In the genomic region with DNA sequence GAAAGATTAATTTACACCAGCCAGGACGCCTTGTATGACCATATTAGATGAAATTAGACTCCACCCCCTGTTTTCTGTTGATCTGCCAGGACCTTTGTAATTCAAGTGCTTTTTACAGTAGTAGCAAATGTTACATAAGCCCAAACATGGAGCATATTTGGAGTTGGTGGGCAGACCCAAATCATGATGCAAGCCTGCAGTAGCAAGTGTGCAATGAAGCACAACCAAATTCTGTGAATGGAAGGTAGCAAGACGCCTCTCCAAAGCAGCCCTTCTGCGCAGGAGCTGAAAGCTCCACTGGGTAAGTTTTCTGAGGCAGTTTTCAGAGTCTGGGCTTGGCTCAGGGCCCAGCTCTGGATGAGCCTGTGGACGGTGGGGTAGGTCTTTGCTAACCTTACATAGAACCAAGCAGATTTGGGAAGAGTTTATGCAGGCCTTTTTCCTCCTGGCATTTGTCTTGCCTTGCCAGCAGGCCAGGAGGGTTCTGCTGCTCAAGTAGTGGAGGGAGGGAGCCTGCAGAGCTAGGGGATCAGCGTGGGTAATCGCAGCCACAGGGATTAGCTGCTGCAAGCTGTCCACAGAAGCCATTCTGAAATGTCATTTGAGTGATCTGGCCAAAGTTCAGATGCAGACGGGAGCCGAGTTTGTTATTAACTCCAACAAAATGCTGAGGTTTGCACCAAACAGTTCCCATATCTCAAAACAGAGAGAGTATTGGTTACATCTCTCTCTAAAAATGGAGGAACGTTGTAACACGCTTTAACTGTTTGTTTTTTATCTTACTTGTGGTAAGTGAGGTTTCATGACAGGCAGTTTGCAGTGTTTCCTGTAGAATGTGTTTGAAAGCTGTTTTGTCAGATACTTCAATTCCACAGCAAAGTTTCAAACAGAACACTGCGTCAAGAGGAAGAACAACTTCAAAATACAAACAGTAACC, we compare ENCODE assay signal across 1 cellular context.
TF ChIP-seq lines count a peak whose summit lies in the region.

No MANE protein-coding gene starts in this region.

TF ChIP-seq in HepG2, 621 proteins besides CTCF, POLR2A, EP300 and RAD21 (continued from another document and continues in another):
- TF ChIP-seq, protein P1, sequence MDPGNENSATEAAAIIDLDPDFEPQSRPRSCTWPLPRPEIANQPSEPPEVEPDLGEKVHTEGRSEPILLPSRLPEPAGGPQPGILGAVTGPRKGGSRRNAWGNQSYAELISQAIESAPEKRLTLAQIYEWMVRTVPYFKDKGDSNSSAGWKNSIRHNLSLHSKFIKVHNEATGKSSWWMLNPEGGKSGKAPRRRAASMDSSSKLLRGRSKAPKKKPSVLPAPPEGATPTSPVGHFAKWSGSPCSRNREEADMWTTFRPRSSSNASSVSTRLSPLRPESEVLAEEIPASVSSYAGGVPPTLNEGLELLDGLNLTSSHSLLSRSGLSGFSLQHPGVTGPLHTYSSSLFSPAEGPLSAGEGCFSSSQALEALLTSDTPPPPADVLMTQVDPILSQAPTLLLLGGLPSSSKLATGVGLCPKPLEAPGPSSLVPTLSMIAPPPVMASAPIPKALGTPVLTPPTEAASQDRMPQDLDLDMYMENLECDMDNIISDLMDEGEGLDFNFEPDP (CRISPR knock-in tag; conservative IDR thresholded peaks at IDR 0.05), result no peak
- TF ChIP-seq ZNF773 (CRISPR knock-in tag; IDR thresholded peaks at IDR 0.05; ENCODE audit: borderline replicate concordance) (no peak), ZNF781 (CRISPR knock-in tag; IDR thresholded peaks at IDR 0.05; ENCODE audit: borderline replicate concordance, not compliant biosample characterization) (peak; percentile 53), ZNF350 (CRISPR knock-in tag; IDR thresholded peaks at IDR 0.05; ENCODE audit: borderline replicate concordance, low read depth) (peak; percentile 62; the same call in 1 of the 2 replicates), RBM39 (IDR thresholded peaks at IDR 0.05; ENCODE audit: low read depth, low read length, poor library complexity, severe bottlenecking) (no peak), MEIS1 (CRISPR knock-in tag; IDR thresholded peaks at IDR 0.05; ENCODE audit: borderline replicate concordance) (no peak), MBD4 (IDR thresholded peaks at IDR 0.05; ENCODE audit: borderline replicate concordance, low read length) (no peak), DR1 (CRISPR knock-in tag; IDR thresholded peaks at IDR 0.05) (peak; percentile 56; the same call in 1 of the 2 replicates), PPARG (CRISPR knock-in tag; conservative IDR thresholded peaks at IDR 0.05) (no peak), JUNB (CRISPR knock-in tag; IDR thresholded peaks at IDR 0.05; ENCODE audit: borderline replicate concordance) (no peak), RAD51 (IDR thresholded peaks at IDR 0.05; ENCODE audit: borderline replicate concordance) (no peak), CBX2 (IDR thresholded peaks at IDR 0.05; ENCODE audit: low read depth, low read length) (no peak), CBX2 (CRISPR knock-in tag; IDR thresholded peaks at IDR 0.05; ENCODE audit: low read depth) (no peak), ZNF768 (CRISPR knock-in tag; IDR thresholded peaks at IDR 0.05) (peak; percentile 40; the same call in 1 of the 2 replicates), HNRNPK (IDR thresholded peaks at IDR 0.05; ENCODE audit: low read depth, low read length, poor library complexity, severe bottlenecking) (no peak), ZNF460 (CRISPR knock-in tag; IDR thresholded peaks at IDR 0.05; ENCODE audit: borderline replicate concordance) (no peak; the same call in 1 of the 2 replicates)
- TF ChIP-seq, protein P2, sequence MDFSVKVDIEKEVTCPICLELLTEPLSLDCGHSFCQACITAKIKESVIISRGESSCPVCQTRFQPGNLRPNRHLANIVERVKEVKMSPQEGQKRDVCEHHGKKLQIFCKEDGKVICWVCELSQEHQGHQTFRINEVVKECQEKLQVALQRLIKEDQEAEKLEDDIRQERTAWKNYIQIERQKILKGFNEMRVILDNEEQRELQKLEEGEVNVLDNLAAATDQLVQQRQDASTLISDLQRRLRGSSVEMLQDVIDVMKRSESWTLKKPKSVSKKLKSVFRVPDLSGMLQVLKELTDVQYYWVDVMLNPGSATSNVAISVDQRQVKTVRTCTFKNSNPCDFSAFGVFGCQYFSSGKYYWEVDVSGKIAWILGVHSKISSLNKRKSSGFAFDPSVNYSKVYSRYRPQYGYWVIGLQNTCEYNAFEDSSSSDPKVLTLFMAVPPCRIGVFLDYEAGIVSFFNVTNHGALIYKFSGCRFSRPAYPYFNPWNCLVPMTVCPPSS (IDR thresholded peaks at IDR 0.05), result no peak
- TF ChIP-seq, protein P3, sequence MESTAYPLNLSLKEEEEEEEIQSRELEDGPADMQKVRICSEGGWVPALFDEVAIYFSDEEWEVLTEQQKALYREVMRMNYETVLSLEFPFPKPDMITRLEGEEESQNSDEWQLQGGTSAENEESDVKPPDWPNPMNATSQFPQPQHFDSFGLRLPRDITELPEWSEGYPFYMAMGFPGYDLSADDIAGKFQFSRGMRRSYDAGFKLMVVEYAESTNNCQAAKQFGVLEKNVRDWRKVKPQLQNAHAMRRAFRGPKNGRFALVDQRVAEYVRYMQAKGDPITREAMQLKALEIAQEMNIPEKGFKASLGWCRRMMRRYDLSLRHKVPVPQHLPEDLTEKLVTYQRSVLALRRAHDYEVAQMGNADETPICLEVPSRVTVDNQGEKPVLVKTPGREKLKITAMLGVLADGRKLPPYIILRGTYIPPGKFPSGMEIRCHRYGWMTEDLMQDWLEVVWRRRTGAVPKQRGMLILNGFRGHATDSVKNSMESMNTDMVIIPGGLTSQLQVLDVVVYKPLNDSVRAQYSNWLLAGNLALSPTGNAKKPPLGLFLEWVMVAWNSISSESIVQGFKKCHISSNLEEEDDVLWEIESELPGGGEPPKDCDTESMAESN (CRISPR knock-in tag; conservative IDR thresholded peaks at IDR 0.05), result peak; percentile 50; the same call in 1 of the 2 replicates
- TF ChIP-seq, protein P4, sequence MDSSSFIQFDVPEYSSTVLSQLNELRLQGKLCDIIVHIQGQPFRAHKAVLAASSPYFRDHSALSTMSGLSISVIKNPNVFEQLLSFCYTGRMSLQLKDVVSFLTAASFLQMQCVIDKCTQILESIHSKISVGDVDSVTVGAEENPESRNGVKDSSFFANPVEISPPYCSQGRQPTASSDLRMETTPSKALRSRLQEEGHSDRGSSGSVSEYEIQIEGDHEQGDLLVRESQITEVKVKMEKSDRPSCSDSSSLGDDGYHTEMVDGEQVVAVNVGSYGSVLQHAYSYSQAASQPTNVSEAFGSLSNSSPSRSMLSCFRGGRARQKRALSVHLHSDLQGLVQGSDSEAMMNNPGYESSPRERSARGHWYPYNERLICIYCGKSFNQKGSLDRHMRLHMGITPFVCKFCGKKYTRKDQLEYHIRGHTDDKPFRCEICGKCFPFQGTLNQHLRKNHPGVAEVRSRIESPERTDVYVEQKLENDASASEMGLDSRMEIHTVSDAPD (CRISPR knock-in tag; IDR thresholded peaks at IDR 0.05), result no peak
- TF ChIP-seq, protein P5, sequence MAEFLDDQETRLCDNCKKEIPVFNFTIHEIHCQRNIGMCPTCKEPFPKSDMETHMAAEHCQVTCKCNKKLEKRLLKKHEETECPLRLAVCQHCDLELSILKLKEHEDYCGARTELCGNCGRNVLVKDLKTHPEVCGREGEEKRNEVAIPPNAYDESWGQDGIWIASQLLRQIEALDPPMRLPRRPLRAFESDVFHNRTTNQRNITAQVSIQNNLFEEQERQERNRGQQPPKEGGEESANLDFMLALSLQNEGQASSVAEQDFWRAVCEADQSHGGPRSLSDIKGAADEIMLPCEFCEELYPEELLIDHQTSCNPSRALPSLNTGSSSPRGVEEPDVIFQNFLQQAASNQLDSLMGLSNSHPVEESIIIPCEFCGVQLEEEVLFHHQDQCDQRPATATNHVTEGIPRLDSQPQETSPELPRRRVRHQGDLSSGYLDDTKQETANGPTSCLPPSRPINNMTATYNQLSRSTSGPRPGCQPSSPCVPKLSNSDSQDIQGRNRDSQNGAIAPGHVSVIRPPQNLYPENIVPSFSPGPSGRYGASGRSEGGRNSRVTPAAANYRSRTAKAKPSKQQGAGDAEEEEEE (CRISPR knock-in tag; IDR thresholded peaks at IDR 0.05; ENCODE audit: borderline replicate concordance), result no peak
- TF ChIP-seq, protein P6, sequence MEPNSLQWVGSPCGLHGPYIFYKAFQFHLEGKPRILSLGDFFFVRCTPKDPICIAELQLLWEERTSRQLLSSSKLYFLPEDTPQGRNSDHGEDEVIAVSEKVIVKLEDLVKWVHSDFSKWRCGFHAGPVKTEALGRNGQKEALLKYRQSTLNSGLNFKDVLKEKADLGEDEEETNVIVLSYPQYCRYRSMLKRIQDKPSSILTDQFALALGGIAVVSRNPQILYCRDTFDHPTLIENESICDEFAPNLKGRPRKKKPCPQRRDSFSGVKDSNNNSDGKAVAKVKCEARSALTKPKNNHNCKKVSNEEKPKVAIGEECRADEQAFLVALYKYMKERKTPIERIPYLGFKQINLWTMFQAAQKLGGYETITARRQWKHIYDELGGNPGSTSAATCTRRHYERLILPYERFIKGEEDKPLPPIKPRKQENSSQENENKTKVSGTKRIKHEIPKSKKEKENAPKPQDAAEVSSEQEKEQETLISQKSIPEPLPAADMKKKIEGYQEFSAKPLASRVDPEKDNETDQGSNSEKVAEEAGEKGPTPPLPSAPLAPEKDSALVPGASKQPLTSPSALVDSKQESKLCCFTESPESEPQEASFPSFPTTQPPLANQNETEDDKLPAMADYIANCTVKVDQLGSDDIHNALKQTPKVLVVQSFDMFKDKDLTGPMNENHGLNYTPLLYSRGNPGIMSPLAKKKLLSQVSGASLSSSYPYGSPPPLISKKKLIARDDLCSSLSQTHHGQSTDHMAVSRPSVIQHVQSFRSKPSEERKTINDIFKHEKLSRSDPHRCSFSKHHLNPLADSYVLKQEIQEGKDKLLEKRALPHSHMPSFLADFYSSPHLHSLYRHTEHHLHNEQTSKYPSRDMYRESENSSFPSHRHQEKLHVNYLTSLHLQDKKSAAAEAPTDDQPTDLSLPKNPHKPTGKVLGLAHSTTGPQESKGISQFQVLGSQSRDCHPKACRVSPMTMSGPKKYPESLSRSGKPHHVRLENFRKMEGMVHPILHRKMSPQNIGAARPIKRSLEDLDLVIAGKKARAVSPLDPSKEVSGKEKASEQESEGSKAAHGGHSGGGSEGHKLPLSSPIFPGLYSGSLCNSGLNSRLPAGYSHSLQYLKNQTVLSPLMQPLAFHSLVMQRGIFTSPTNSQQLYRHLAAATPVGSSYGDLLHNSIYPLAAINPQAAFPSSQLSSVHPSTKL (CRISPR knock-in tag; IDR thresholded peaks at IDR 0.05), result peak; percentile 73
- TF ChIP-seq, protein P7, sequence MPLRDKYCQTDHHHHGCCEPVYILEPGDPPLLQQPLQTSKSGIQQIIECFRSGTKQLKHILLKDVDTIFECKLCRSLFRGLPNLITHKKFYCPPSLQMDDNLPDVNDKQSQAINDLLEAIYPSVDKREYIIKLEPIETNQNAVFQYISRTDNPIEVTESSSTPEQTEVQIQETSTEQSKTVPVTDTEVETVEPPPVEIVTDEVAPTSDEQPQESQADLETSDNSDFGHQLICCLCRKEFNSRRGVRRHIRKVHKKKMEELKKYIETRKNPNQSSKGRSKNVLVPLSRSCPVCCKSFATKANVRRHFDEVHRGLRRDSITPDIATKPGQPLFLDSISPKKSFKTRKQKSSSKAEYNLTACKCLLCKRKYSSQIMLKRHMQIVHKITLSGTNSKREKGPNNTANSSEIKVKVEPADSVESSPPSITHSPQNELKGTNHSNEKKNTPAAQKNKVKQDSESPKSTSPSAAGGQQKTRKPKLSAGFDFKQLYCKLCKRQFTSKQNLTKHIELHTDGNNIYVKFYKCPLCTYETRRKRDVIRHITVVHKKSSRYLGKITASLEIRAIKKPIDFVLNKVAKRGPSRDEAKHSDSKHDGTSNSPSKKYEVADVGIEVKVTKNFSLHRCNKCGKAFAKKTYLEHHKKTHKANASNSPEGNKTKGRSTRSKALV (CRISPR knock-in tag; IDR thresholded peaks at IDR 0.05), result peak; percentile 48; the same call in 1 of the 2 replicates
- TF ChIP-seq, protein P8, sequence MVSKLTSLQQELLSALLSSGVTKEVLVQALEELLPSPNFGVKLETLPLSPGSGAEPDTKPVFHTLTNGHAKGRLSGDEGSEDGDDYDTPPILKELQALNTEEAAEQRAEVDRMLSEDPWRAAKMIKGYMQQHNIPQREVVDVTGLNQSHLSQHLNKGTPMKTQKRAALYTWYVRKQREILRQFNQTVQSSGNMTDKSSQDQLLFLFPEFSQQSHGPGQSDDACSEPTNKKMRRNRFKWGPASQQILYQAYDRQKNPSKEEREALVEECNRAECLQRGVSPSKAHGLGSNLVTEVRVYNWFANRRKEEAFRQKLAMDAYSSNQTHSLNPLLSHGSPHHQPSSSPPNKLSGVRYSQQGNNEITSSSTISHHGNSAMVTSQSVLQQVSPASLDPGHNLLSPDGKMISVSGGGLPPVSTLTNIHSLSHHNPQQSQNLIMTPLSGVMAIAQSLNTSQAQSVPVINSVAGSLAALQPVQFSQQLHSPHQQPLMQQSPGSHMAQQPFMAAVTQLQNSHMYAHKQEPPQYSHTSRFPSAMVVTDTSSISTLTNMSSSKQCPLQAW (CRISPR knock-in tag; IDR thresholded peaks at IDR 0.05), result peak; percentile 81; the same call in 1 of the 2 replicates
- TF ChIP-seq, protein P9, sequence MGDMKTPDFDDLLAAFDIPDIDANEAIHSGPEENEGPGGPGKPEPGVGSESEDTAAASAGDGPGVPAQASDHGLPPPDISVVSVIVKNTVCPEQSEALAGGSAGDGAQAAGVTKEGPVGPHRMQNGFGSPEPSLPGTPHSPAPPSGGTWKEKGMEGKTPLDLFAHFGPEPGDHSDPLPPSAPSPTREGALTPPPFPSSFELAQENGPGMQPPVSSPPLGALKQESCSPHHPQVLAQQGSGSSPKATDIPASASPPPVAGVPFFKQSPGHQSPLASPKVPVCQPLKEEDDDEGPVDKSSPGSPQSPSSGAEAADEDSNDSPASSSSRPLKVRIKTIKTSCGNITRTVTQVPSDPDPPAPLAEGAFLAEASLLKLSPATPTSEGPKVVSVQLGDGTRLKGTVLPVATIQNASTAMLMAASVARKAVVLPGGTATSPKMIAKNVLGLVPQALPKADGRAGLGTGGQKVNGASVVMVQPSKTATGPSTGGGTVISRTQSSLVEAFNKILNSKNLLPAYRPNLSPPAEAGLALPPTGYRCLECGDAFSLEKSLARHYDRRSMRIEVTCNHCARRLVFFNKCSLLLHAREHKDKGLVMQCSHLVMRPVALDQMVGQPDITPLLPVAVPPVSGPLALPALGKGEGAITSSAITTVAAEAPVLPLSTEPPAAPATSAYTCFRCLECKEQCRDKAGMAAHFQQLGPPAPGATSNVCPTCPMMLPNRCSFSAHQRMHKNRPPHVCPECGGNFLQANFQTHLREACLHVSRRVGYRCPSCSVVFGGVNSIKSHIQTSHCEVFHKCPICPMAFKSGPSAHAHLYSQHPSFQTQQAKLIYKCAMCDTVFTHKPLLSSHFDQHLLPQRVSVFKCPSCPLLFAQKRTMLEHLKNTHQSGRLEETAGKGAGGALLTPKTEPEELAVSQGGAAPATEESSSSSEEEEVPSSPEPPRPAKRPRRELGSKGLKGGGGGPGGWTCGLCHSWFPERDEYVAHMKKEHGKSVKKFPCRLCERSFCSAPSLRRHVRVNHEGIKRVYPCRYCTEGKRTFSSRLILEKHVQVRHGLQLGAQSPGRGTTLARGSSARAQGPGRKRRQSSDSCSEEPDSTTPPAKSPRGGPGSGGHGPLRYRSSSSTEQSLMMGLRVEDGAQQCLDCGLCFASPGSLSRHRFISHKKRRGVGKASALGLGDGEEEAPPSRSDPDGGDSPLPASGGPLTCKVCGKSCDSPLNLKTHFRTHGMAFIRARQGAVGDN (CRISPR knock-in tag; IDR thresholded peaks at IDR 0.05), result peak; percentile 62
